Comparison of ENCODE assay signal across 8 cellular contexts in genomic region chr3:33144433-33144832, GRCh38. TPM values are rescaled to one million over a fixed set of nuclear protein-coding genes. Genes with fewer than 3 reads are reported as not detected.
A peak's percentile ranks its signal among the peaks of the same experiment; 100 is the strongest.
DNase-seq lines count a peak whose midpoint lies in the region; ATAC-seq and TF ChIP-seq lines count a peak whose summit lies in the region.
"Had no signal": no experiment of that assay in that cellular context is flagged by ENCODE, and none has a peak within 500 bp of the region (broad histone marks: within the 10 kb centered on the region; RNA-seq: fewer than 3 reads in every experiment).

No MANE protein-coding gene starts in this region.

- CTCF ChIA-PET in mammary epithelial cell (lab: Charles Lee; ENCODE audit: low non-redundant PET) = no interaction called here

- H3K4me3 ChIP-seq in NT2/D1 (ENCODE audit: insufficient read length, low read depth) = no peak overlapping the region
- H3K4me3 ChIP-seq in mammary epithelial cell (replicated peaks in 1 of 3; ENCODE audit: insufficient read depth in 1 of 3, low read depth in 2 of 3, low read length in 3 of 3) = no peak overlapping the region
- no peak overlapping the region for H3K4me3 ChIP-seq in suprapubic skin

- DNase-seq in NT2/D1 (ENCODE audit: low read depth, low spot score) (peak; percentile 61), mammary epithelial cell (no peak), DMS153 treated with DMSO at 0.1 percent for 48 hours (lab: John Stamatoyannopoulos, UW; ENCODE audit: unreplicated experiment) (no peak), suprapubic skin (ENCODE audit: low spot score in 2 of 2) (no peak)
- peak; percentile 10 for DNase-seq in stimulated activated CD4-positive, alpha-beta T cell treated with anti-CD3 and anti-CD28 coated beads, Interleukin-12 subunit alpha, Interleukin-12 subunit beta, amount 100 ng/mL, for 4 hours

- H3K9ac ChIP-seq in NT2/D1 (ENCODE audit: insufficient read length, low read depth) (no peak overlapping the region), mammary epithelial cell (ENCODE audit: insufficient read depth, low read length) (no peak overlapping the region)

- H3K9me3 ChIP-seq in NT2/D1 (ENCODE audit: insufficient read depth, low read length) (no peaks in the 10 kb centered on the region), mammary epithelial cell (replicated peaks; ENCODE audit: insufficient read depth, low read length) (no peaks in the 10 kb centered on the region), suprapubic skin (no peaks in the 10 kb centered on the region)

- H3K4me2 ChIP-seq in mammary epithelial cell (ENCODE audit: insufficient read depth, low read depth, low read length) = no peak overlapping the region

- in situ Hi-C loops in mammary epithelial cell (cut with MboI; ENCODE audit: low sequenced_read_pairs in 2 of 2) = no loop called here

- no peak overlapping the region for H2AFZ ChIP-seq in mammary epithelial cell (ENCODE audit: low read depth, low read length)

- H4K20me1 ChIP-seq in mammary epithelial cell (ENCODE audit: insufficient read depth, low read length) = no peaks in the 10 kb centered on the region

- no peak for TF ChIP-seq POLR2A in suprapubic skin (IDR thresholded peaks at IDR 0.05)

- dilution Hi-C loops in mammary epithelial cell (cut with HindIII; ENCODE audit: low sequenced_read_pairs) = loop anchor here (25.0 kb wide), 1 partner anchor 643 kb away; the partner anchor contains the start of gene PDCD6IP

- H3K27ac ChIP-seq in mammary epithelial cell (ENCODE audit: insufficient read depth, low read depth, low read length) (no peak overlapping the region), suprapubic skin (no peak overlapping the region)

- H3K36me3 ChIP-seq in NT2/D1 (ENCODE audit: insufficient read depth, insufficient read length, low read length) (peaks cover 19% of the 10 kb centered on the region), mammary epithelial cell (ENCODE audit: insufficient read depth, low read length) (peaks cover 4% of the 10 kb centered on the region), suprapubic skin (peaks cover 43% of the 10 kb centered on the region)

- H3K27me3 ChIP-seq in NT2/D1 (ENCODE audit: insufficient read depth, insufficient read length) (no peaks in the 10 kb centered on the region), mammary epithelial cell (ENCODE audit: insufficient read depth, low read length) (no peaks in the 10 kb centered on the region), suprapubic skin (no peaks in the 10 kb centered on the region)

- H3K4me1 ChIP-seq in NT2/D1 (ENCODE audit: insufficient read depth, insufficient read length) = no peaks in the 10 kb centered on the region
- no peaks in the 10 kb centered on the region for H3K4me1 ChIP-seq in mammary epithelial cell (ENCODE audit: insufficient read depth, low read length)
- peaks cover 13% of the 10 kb centered on the region for H3K4me1 ChIP-seq in suprapubic skin

- 40% methylated on average over 1 of the region's 1 CpG for WGBS in mammary epithelial cell (ENCODE audit: low coverage, missing lambda C conversion rate)
- 50% methylated on average over 1 of the region's 1 CpG for WGBS in suprapubic skin

- TF ChIP-seq EP300 in suprapubic skin (IDR thresholded peaks at IDR 0.05) = no peak

- no peaks in the 10 kb centered on the region for H3K79me2 ChIP-seq in mammary epithelial cell (ENCODE audit: insufficient read depth, low read length)

- intact Hi-C loops in mammary epithelial cell (cut with micrococcal nuclease) = no loop called here

- BruUV-seq in mammary epithelial cell (replicated peaks; lab: Mats Ljungman, UMichigan) = no TSS peak

- no peak for ATAC-seq in HG03571 (IDR thresholded peaks at IDR 0.05; ENCODE audit: unreplicated experiment)
- ATAC-seq: left lobe of liver had no signal

- TF ChIP-seq CTCF in GM12873 (IDR thresholded peaks at IDR 0.05; ENCODE audit: insufficient read depth, low read depth, low read length, missing control alignments) (peak; percentile 76), mammary epithelial cell (conservative IDR thresholded peaks at IDR 0.05 in 1 of 2, IDR thresholded peaks at IDR 0.05 in 1 of 2; ENCODE audit: extremely low read depth in 1 of 2, insufficient read depth in 1 of 2, low read depth in 1 of 2, low read length in 2 of 2) (peak; percentile 27 to 32), suprapubic skin (IDR thresholded peaks at IDR 0.05) (no peak)

RNA-seq across cellular contexts. Expression of gene CRTAP, which starts 30.6 kb away (rescaled TPM):
- total RNA-seq in mammary epithelial cell = 100 to 1,000 TPM; 109 to 171 TPM
- 143 TPM for polyA plus RNA-seq in mammary epithelial cell
- 158 TPM for polyA minus RNA-seq in mammary epithelial cell
- total RNA-seq in suprapubic skin = 100 to 1,000 TPM in 3 of 4 donors, 10 to 100 TPM in 1; 99.5 to 162 (median 135) TPM

RNA-seq across cellular contexts. Expression of gene GLB1, which starts 47.5 kb away (rescaled TPM):
- total RNA-seq in mammary epithelial cell (10 to 100 TPM; 74.2 to 74.5 TPM), suprapubic skin (10 to 100 TPM; 27.1 to 42.6 (median 40.3) TPM)
- polyA plus RNA-seq in mammary epithelial cell = 61.6 TPM
- 90.5 TPM for polyA minus RNA-seq in mammary epithelial cell

RNA-seq across cellular contexts. Expression of gene TMPPE, which starts 47.5 kb away (rescaled TPM):
- total RNA-seq in mammary epithelial cell (10 to 100 TPM; 10.3 to 10.7 TPM), suprapubic skin (10 to 100 TPM in 3 of 4 donors, 1 to 10 TPM in 1; 9.7 to 17.1 (median 15.6) TPM)
- polyA plus RNA-seq in mammary epithelial cell = 4.4 TPM
- 21.8 TPM for polyA minus RNA-seq in mammary epithelial cell

Comparison
In these comparisons a context has a peak if more than half of its experiments do, and no peak if none do; other contexts are left out.
1. CTCF ChIP-seq: peak in GM12873 (single experiment) and mammary epithelial cell (2 of 2); none in suprapubic skin (0 of 2).
2. DNase-seq: peak in NT2/D1 (single experiment) and stimulated activated CD4-positive, alpha-beta T cell treated with anti-CD3 and anti-CD28 coated beads, Interleukin-12 subunit alpha, Interleukin-12 subunit beta, amount 100 ng/mL, for 4 hours (single experiment); none in mammary epithelial cell (single experiment), DMS153 treated with DMSO at 0.1 percent for 48 hours (single experiment) and suprapubic skin (0 of 2).